In the genomic region with DNA sequence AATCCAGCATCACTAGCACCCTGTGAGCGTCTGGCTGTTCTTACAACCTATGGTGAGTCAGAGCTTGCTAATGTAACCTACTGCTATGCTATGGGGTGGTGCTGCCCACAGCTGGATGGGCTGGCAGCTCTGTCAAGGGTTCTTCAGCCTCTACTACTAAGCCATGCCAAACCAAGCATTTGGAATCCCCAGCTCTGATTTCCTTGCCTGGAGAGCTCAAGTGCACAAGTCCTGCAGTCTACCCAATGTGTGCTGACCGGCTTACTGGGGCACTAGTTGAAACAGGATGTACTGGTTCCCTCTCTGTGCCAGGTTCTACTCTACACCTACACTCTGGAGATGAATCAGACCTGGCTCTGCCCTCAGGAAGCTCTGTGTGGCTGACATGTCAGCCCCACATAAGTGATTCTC, we compare ENCODE assay signal across 1 cellular context.
TF ChIP-seq lines count a peak whose summit lies in the region.

No MANE protein-coding gene starts in this region.

TF ChIP-seq in HCT116, 20 proteins besides CTCF, POLR2A, EP300 and RAD21 (continued from another document):
- TF ChIP-seq, protein P1, sequence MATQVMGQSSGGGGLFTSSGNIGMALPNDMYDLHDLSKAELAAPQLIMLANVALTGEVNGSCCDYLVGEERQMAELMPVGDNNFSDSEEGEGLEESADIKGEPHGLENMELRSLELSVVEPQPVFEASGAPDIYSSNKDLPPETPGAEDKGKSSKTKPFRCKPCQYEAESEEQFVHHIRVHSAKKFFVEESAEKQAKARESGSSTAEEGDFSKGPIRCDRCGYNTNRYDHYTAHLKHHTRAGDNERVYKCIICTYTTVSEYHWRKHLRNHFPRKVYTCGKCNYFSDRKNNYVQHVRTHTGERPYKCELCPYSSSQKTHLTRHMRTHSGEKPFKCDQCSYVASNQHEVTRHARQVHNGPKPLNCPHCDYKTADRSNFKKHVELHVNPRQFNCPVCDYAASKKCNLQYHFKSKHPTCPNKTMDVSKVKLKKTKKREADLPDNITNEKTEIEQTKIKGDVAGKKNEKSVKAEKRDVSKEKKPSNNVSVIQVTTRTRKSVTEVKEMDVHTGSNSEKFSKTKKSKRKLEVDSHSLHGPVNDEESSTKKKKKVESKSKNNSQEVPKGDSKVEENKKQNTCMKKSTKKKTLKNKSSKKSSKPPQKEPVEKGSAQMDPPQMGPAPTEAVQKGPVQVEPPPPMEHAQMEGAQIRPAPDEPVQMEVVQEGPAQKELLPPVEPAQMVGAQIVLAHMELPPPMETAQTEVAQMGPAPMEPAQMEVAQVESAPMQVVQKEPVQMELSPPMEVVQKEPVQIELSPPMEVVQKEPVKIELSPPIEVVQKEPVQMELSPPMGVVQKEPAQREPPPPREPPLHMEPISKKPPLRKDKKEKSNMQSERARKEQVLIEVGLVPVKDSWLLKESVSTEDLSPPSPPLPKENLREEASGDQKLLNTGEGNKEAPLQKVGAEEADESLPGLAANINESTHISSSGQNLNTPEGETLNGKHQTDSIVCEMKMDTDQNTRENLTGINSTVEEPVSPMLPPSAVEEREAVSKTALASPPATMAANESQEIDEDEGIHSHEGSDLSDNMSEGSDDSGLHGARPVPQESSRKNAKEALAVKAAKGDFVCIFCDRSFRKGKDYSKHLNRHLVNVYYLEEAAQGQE (IDR thresholded peaks at IDR 0.05; ENCODE audit: low read depth), result no peak
- no peak for TF ChIP-seq JUND (IDR thresholded peaks at IDR 0.05)
- no peak for TF ChIP-seq CEBPB (IDR thresholded peaks at IDR 0.05; ENCODE audit: low read depth)
- TF ChIP-seq SP1 (IDR thresholded peaks at IDR 0.05; ENCODE audit: low read depth), result no peak
- no peak for TF ChIP-seq FOSL1 (IDR thresholded peaks at IDR 0.05; ENCODE audit: low read depth)
- TF ChIP-seq CBX3 (IDR thresholded peaks at IDR 0.05; ENCODE audit: low read depth), result no peak
- TF ChIP-seq, protein P2, sequence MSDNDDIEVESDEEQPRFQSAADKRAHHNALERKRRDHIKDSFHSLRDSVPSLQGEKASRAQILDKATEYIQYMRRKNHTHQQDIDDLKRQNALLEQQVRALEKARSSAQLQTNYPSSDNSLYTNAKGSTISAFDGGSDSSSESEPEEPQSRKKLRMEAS (IDR thresholded peaks at IDR 0.05), result no peak
- TF ChIP-seq ZFX (IDR thresholded peaks at IDR 0.05), result no peak
